Comparison of ENCODE assay signal across 13 cellular contexts in genomic region chr20:1341561-1342265, GRCh38. TPM values are rescaled to one million over a fixed set of nuclear protein-coding genes. Genes with fewer than 3 reads are reported as not detected.
DNase-seq lines count a peak whose midpoint lies in the region; ATAC-seq and TF ChIP-seq lines count a peak whose summit lies in the region.
"Had no signal": no experiment of that assay in that cellular context is flagged by ENCODE, and none has a peak within 500 bp of the region (broad histone marks: within the 10 kb centered on the region; RNA-seq: fewer than 3 reads in every experiment).

No MANE protein-coding gene starts in this region.

- H3K36me3 ChIP-seq in BE2C: no peaks in the 10 kb centered on the region
- no peaks in the 10 kb centered on the region for H3K36me3 ChIP-seq in brain microvascular endothelial cell (replicated peaks)
- no peaks in the 10 kb centered on the region for H3K36me3 ChIP-seq in mucosa of descending colon (ENCODE audit: low read depth)
- no peaks in the 10 kb centered on the region for H3K36me3 ChIP-seq in sigmoid colon
- H3K36me3 ChIP-seq: left lung had no signal

- H3K27ac ChIP-seq in brain microvascular endothelial cell (peak overlapping the region; percentile 69), sigmoid colon (no peak overlapping the region)
- H3K27ac ChIP-seq: coronary artery, left lung had no signal

- 91 to 92% methylated on average over 5 of the region's 5 CpGs for WGBS in sigmoid colon, 2 donors

- peaks cover 8% of the 10 kb centered on the region for H3K4me1 ChIP-seq in BE2C
- peaks cover 7% of the 10 kb centered on the region for H3K4me1 ChIP-seq in mucosa of descending colon (ENCODE audit: low read depth)
- H3K4me1 ChIP-seq in sigmoid colon: peaks cover 0 to 11% (median 8%) of the 10 kb centered on the region in 4 donors

- ATAC-seq in mucosa of descending colon: peak; percentile 16
- no peak for ATAC-seq in HG02610 (IDR thresholded peaks at IDR 0.05; ENCODE audit: unreplicated experiment)
- ATAC-seq: left lung had no signal

- TF ChIP-seq EP300 in sigmoid colon (IDR thresholded peaks at IDR 0.05): no peak

- intact Hi-C loops in mucosa of descending colon (cut with DNase I, micrococcal nuclease): no loop called here
- intact Hi-C loops in sigmoid colon (cut with DNase I): no loop called here

- in situ Hi-C loops in brain microvascular endothelial cell (cut with HindIII; ENCODE audit: low pct_ligation_motif_present, low sequenced_read_pairs): no loop called here

- DNase-seq in BE2C (peak; percentile 67), HCEC 1CT (peak; percentile 82), brain microvascular endothelial cell (peak; percentile 70), mucosa of descending colon (no peak), NCI-H748 (lab: John Stamatoyannopoulos, UW; ENCODE audit: unreplicated experiment) (no peak), sigmoid colon (no peak)
- DNase-seq in activated CD4-positive, alpha-beta T cell treated with anti-CD3 and anti-CD28 coated beads, Interleukin-2, amount 50 U/mL, for 4 hours: no peak
- DNase-seq: activated gamma-delta T cell; left lung; NCI-H510A; stimulated activated CD4-positive, alpha-beta T cell treated with anti-CD3 and anti-CD28 coated beads, Interleukin-4, amount 100 ng/mL, for 24 hours had no signal

- no peak for TF ChIP-seq CTCF in BE2C (IDR thresholded peaks at IDR 0.05; ENCODE audit: low read depth, low read length)
- no peak for TF ChIP-seq CTCF in brain microvascular endothelial cell (IDR thresholded peaks at IDR 0.05; ENCODE audit: low read depth, low read length, missing control alignments)
- TF ChIP-seq CTCF in mucosa of descending colon (IDR thresholded peaks at IDR 0.05): no peak
- TF ChIP-seq CTCF in sigmoid colon (IDR thresholded peaks at IDR 0.05): no peak

- TF ChIP-seq POLR2A in sigmoid colon (IDR thresholded peaks at IDR 0.05): no peak

- H3K27me3 ChIP-seq in BE2C (no peaks in the 10 kb centered on the region), brain microvascular endothelial cell (replicated peaks) (no peaks in the 10 kb centered on the region), sigmoid colon (no peaks in the 10 kb centered on the region)
- H3K27me3 ChIP-seq: left lung had no signal

- H3K9me3 ChIP-seq in BE2C: no peaks in the 10 kb centered on the region
- H3K9me3 ChIP-seq in mucosa of descending colon: no peaks in the 10 kb centered on the region
- no peaks in the 10 kb centered on the region for H3K9me3 ChIP-seq in sigmoid colon
- H3K9me3 ChIP-seq: left lung had no signal

- H3K4me3 ChIP-seq in BE2C (ENCODE audit: low read depth, low read length): no peak overlapping the region
- H3K4me3 ChIP-seq in brain microvascular endothelial cell (ENCODE audit: low read depth, low read length): no peak overlapping the region
- no peak overlapping the region for H3K4me3 ChIP-seq in mucosa of descending colon
- H3K4me3 ChIP-seq in sigmoid colon: no peak overlapping the region
- H3K4me3 ChIP-seq: coronary artery, left lung had no signal

RNA-seq across cellular contexts. Expression of gene SDCBP2, which starts 12.8 kb away (rescaled TPM):
- 15.9 TPM for polyA plus RNA-seq in BE2C (2012; ENCODE audit: insufficient read depth, insufficient read length, low read depth)
- total RNA-seq in mucosa of descending colon: 100 to 1,000 TPM; 165 to 447 (median 320) TPM
- total RNA-seq in sigmoid colon: 1 to 10 TPM; 1.1 to 3.6 (median 1.9) TPM
- polyA plus RNA-seq in sigmoid colon: 100 to 1,000 TPM; 229 to 724 (median 339) TPM

RNA-seq across cellular contexts. Expression of gene FKBP1A, which starts 51.1 kb away (rescaled TPM):
- 186 TPM for polyA plus RNA-seq in BE2C (2012; ENCODE audit: insufficient read depth, insufficient read length, low read depth)
- 100 to 1,000 TPM; 168 to 326 (median 300) TPM for total RNA-seq in mucosa of descending colon
- 100 to 1,000 TPM in 1 of 4 donors, 10 to 100 TPM in 3; 71.7 to 118 (median 85.3) TPM for total RNA-seq in sigmoid colon
- 100 to 1,000 TPM; 296 to 515 (median 374) TPM for polyA plus RNA-seq in sigmoid colon

Comparison
In these comparisons a context has a peak if more than half of its experiments do, and no peak if none do; other contexts are left out.
1. DNase-seq: peak in BE2C (single experiment), HCEC 1CT (single experiment) and brain microvascular endothelial cell (single experiment); none in mucosa of descending colon (0 of 3), NCI-H748 (single experiment), activated CD4-positive, alpha-beta T cell treated with anti-CD3 and anti-CD28 coated beads, Interleukin-2, amount 50 U/mL, for 4 hours (0 of 2) and sigmoid colon (single experiment).
2. RNA of gene SDCBP2, which starts 12.8 kb away (total RNA-seq): 165 to 447 TPM in mucosa of descending colon; 1.1 to 3.6 TPM in sigmoid colon; every median in the first group is over 10 times any median in the second.